In the genomic region with DNA sequence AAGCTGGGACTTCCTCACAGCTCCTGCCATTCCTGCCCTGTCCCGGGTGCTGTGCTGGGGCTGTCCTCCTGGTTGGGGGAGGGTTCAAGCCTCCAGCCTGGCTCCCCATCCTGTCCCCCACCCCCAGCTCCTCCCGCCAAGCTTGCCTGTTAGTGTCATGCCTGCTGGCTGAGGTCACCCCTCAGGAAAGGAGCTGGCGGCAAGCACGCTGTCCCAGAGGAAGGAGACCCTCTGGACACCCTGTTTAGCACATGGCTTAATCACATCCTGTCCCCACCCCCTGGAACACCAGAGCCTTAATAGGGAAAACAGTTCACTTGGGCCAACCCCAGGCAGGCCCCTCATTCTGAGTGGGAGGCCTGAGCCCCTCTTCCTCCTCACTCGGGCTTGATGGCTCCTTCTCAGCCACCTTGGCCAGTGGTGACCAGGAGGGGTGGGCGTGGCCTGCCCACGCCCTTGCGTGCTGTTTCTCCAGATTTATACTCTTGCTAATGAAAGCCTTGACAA, we compare ENCODE assay signal across 9 cellular contexts. TPM values are rescaled to one million over a fixed set of nuclear protein-coding genes. Genes with fewer than 3 reads are reported as not detected.
A peak's percentile ranks its signal among the peaks of the same experiment; 100 is the strongest.
DNase-seq lines count a peak whose midpoint lies in the region; ATAC-seq and TF ChIP-seq lines count a peak whose summit lies in the region.
"Had no signal": no experiment of that assay in that cellular context is flagged by ENCODE, and none has a peak within 500 bp of the region (broad histone marks: within the 10 kb centered on the region; RNA-seq: fewer than 3 reads in every experiment).

No MANE protein-coding gene starts in this region.

- H3K4me3 Mint-ChIP-seq in activated CD8-positive, alpha-beta T cell treated with anti-CD3 and anti-CD28 coated beads for 36 hours: no peak overlapping the region
- H3K4me3 Mint-ChIP-seq in stimulated activated naive B cell treated with anti-CD40 and anti-IgM and Interleukin-4, amounts not matched to agents 10 μg/mL and 1 μg/mL and 100 μg/mL, for 72 hours: no peak overlapping the region

- no peaks in the 10 kb centered on the region for H3K27me3 Mint-ChIP-seq in activated CD8-positive, alpha-beta T cell treated with anti-CD3 and anti-CD28 coated beads for 36 hours
- no peaks in the 10 kb centered on the region for H3K27me3 Mint-ChIP-seq in stimulated activated naive B cell treated with anti-CD40 and anti-IgM and Interleukin-4, amounts not matched to agents 10 μg/mL and 1 μg/mL and 100 μg/mL, for 72 hours

- CTCF ChIA-PET in activated CD8-positive, alpha-beta T cell treated with anti-CD3 and anti-CD28 coated beads for 36 hours (lab: Charles Lee): interaction anchor here (1.2 kb wide), 1 partner anchor 17 kb away, joined by 4 read pairs; no protein-coding TSS in a partner anchor

- DNase-seq in GDM1 (lab: John Stamatoyannopoulos, UW): peak; percentile 23
- DNase-seq in activated CD8-positive, alpha-beta T cell treated with anti-CD3 and anti-CD28 coated beads for 36 hours: no peak
- DNase-seq in right atrium auricular region (ENCODE audit: low spot score): peak; percentile 80
- DNase-seq in gastrocnemius medialis: peak; percentile 23 to 56
- DNase-seq in GM10266 (ENCODE audit: extremely low spot score): no peak
- DNase-seq in DMS53 treated with DMSO at 0.1 percent for 48 hours (lab: John Stamatoyannopoulos, UW; ENCODE audit: unreplicated experiment): no peak
- no peak for DNase-seq in stimulated activated naive B cell treated with anti-CD40 and anti-IgM and Interleukin-4, amounts not matched to agents 10 μg/mL and 1 μg/mL and 100 μg/mL, for 72 hours
- DNase-seq: NCI-H446 treated with DMSO at 0.1 percent for 48 hours had no signal

- in situ Hi-C loops in gastrocnemius medialis (cut with MboI; ENCODE audit: low sequenced_read_pairs in 4 of 4): no loop called here

- H3K4me3 ChIP-seq in right atrium auricular region (no peak overlapping the region), gastrocnemius medialis (peak overlapping the region in 3 of 4 donors; percentile 3 to 12 (median 6))

- TF ChIP-seq POLR2A in gastrocnemius medialis (IDR thresholded peaks at IDR 0.05): peak in 1 of 2 donors; percentile 40

- no peaks in the 10 kb centered on the region for H3K9me3 ChIP-seq in right atrium auricular region
- no peaks in the 10 kb centered on the region for H3K9me3 ChIP-seq in gastrocnemius medialis

- peaks cover 6 to 85% of the 10 kb centered on the region in 2 donors for H3K4me1 ChIP-seq in right atrium auricular region
- H3K4me1 ChIP-seq in gastrocnemius medialis: peaks cover 56 to 61% of the 10 kb centered on the region in 2 donors

- ATAC-seq in activated CD8-positive, alpha-beta T cell treated with anti-CD3 and anti-CD28 coated beads for 36 hours: no peak
- peak; percentile 60 to 63 for ATAC-seq in gastrocnemius medialis
- no peak for ATAC-seq in HG03196 (IDR thresholded peaks at IDR 0.05; ENCODE audit: unreplicated experiment)
- no peak for ATAC-seq in stimulated activated naive B cell treated with anti-CD40 and anti-IgM and Interleukin-4, amounts not matched to agents 10 μg/mL and 1 μg/mL and 100 μg/mL, for 72 hours (replicated peaks)

- TF ChIP-seq CTCF in activated CD8-positive, alpha-beta T cell treated with anti-CD3 and anti-CD28 coated beads for 36 hours (IDR thresholded peaks at IDR 0.05): no peak
- no peak for TF ChIP-seq CTCF in right atrium auricular region (IDR thresholded peaks at IDR 0.05)
- no peak for TF ChIP-seq CTCF in gastrocnemius medialis (IDR thresholded peaks at IDR 0.05 in 4 of 5, conservative IDR thresholded peaks at IDR 0.05 in 1 of 5)
- TF ChIP-seq CTCF in GM10266 (IDR thresholded peaks at IDR 0.05; ENCODE audit: control insufficient read depth, insufficient read depth, low read depth, missing control alignments): no peak

- peaks cover 42% of the 10 kb centered on the region for H3K36me3 Mint-ChIP-seq in activated CD8-positive, alpha-beta T cell treated with anti-CD3 and anti-CD28 coated beads for 36 hours (ENCODE audit: low read depth)
- peaks cover 33 to 45% of the 10 kb centered on the region in 2 donors for H3K36me3 Mint-ChIP-seq in stimulated activated naive B cell treated with anti-CD40 and anti-IgM and Interleukin-4, amounts not matched to agents 10 μg/mL and 1 μg/mL and 100 μg/mL, for 72 hours

- H3K27ac Mint-ChIP-seq in activated CD8-positive, alpha-beta T cell treated with anti-CD3 and anti-CD28 coated beads for 36 hours: peak overlapping the region; percentile 0
- H3K27ac Mint-ChIP-seq in stimulated activated naive B cell treated with anti-CD40 and anti-IgM and Interleukin-4, amounts not matched to agents 10 μg/mL and 1 μg/mL and 100 μg/mL, for 72 hours: no peak overlapping the region

- peaks cover 63% of the 10 kb centered on the region for H3K4me1 Mint-ChIP-seq in activated CD8-positive, alpha-beta T cell treated with anti-CD3 and anti-CD28 coated beads for 36 hours (ENCODE audit: low read depth)
- H3K4me1 Mint-ChIP-seq in stimulated activated naive B cell treated with anti-CD40 and anti-IgM and Interleukin-4, amounts not matched to agents 10 μg/mL and 1 μg/mL and 100 μg/mL, for 72 hours: peaks cover 11 to 15% of the 10 kb centered on the region in 2 donors

- intact Hi-C loops in activated CD8-positive, alpha-beta T cell treated with anti-CD3 and anti-CD28 coated beads for 36 hours (cut with micrococcal nuclease): no loop called here
- intact Hi-C loops in gastrocnemius medialis (cut with DNase I; ENCODE audit: low total_unique reads): no loop called here

- no peaks in the 10 kb centered on the region for H3K9me3 Mint-ChIP-seq in activated CD8-positive, alpha-beta T cell treated with anti-CD3 and anti-CD28 coated beads for 36 hours
- H3K9me3 Mint-ChIP-seq in stimulated activated naive B cell treated with anti-CD40 and anti-IgM and Interleukin-4, amounts not matched to agents 10 μg/mL and 1 μg/mL and 100 μg/mL, for 72 hours: no peaks in the 10 kb centered on the region

- H3K27me3 ChIP-seq in right atrium auricular region (no peaks in the 10 kb centered on the region), gastrocnemius medialis (no peaks in the 10 kb centered on the region)

- H3K27ac ChIP-seq in right atrium auricular region (peak overlapping the region; percentile 75 to 86), gastrocnemius medialis (peak overlapping the region; percentile 48 to 85 (median 82))

- POLR2A ChIA-PET in activated CD8-positive, alpha-beta T cell treated with anti-CD3 and anti-CD28 coated beads for 36 hours (lab: Charles Lee): interaction anchor here (0.6 to 1.9 kb wide), 2 partner anchors 9 to 34 kb away, joined by 3 to 9 read pairs; no protein-coding TSS in a partner anchor

- peaks cover 49% of the 10 kb centered on the region for H3K36me3 ChIP-seq in right atrium auricular region
- H3K36me3 ChIP-seq in gastrocnemius medialis: peaks cover 0 to 39% of the 10 kb centered on the region in 2 donors

RNA-seq across cellular contexts. Expression of a gene that starts 9.2 kb away (rescaled TPM):
- 1 to 10 TPM in 1 of 2 experiments, under 1 TPM in 1; 0.61 to 1.5 TPM for total RNA-seq in activated CD8-positive, alpha-beta T cell treated with anti-CD3 and anti-CD28 coated beads for 36 hours
- total RNA-seq in right atrium auricular region: 10 to 100 TPM; 21.3 to 51.9 TPM
- 10 to 100 TPM in 3 of 4 donors, 1 to 10 TPM in 1; 9.5 to 39.3 (median 30.3) TPM for total RNA-seq in gastrocnemius medialis

RNA-seq across cellular contexts. Expression of a gene that starts 29.6 kb away (rescaled TPM):
- total RNA-seq in activated CD8-positive, alpha-beta T cell treated with anti-CD3 and anti-CD28 coated beads for 36 hours: 10 to 100 TPM; 15.1 to 16.2 TPM
- total RNA-seq in right atrium auricular region: 10 to 100 TPM; 45.3 to 65.9 TPM
- 10 to 100 TPM; 24.4 to 28.4 (median 27.0) TPM for total RNA-seq in gastrocnemius medialis

RNA-seq across cellular contexts. Expression of a gene that starts 29.8 kb away (rescaled TPM):
- total RNA-seq in activated CD8-positive, alpha-beta T cell treated with anti-CD3 and anti-CD28 coated beads for 36 hours: 10 to 100 TPM; 17.0 to 18.6 TPM
- total RNA-seq in right atrium auricular region: 10 to 100 TPM; 10.1 to 15.1 TPM
- 1 to 10 TPM; 4.7 to 7.4 (median 5.8) TPM for total RNA-seq in gastrocnemius medialis

RNA-seq across cellular contexts. Expression of a gene that starts 35.8 kb away (rescaled TPM):
- total RNA-seq in activated CD8-positive, alpha-beta T cell treated with anti-CD3 and anti-CD28 coated beads for 36 hours: 1 to 10 TPM; 5.7 TPM
- 10 to 100 TPM; 13.9 to 14.4 TPM for total RNA-seq in right atrium auricular region
- total RNA-seq in gastrocnemius medialis: 10 to 100 TPM in 1 of 4 donors, 1 to 10 TPM in 3; 6.5 to 11.8 (median 6.6) TPM

RNA-seq across cellular contexts. Expression of a gene that starts 35.9 kb away (rescaled TPM):
- total RNA-seq in activated CD8-positive, alpha-beta T cell treated with anti-CD3 and anti-CD28 coated beads for 36 hours: 100 to 1,000 TPM in 1 of 2 experiments, 10 to 100 TPM in 1; 96.2 to 110 TPM
- total RNA-seq in right atrium auricular region (10 to 100 TPM; 23.5 to 26.8 TPM), gastrocnemius medialis (10 to 100 TPM; 24.7 to 59.7 (median 30.3) TPM)

Comparison
In these comparisons a context has a peak if more than half of its experiments do, and no peak if none do; other contexts are left out.
1. DNase-seq: peak in GDM1 (single experiment), right atrium auricular region (single experiment) and gastrocnemius medialis (2 of 2); none in activated CD8-positive, alpha-beta T cell treated with anti-CD3 and anti-CD28 coated beads for 36 hours (single experiment), GM10266 (single experiment), DMS53 treated with DMSO at 0.1 percent for 48 hours (single experiment) and stimulated activated naive B cell treated with anti-CD40 and anti-IgM and Interleukin-4, amounts not matched to agents 10 μg/mL and 1 μg/mL and 100 μg/mL, for 72 hours (single experiment).
2. ATAC-seq: peak in gastrocnemius medialis (2 of 2); none in activated CD8-positive, alpha-beta T cell treated with anti-CD3 and anti-CD28 coated beads for 36 hours (single experiment), HG03196 (single experiment) and stimulated activated naive B cell treated with anti-CD40 and anti-IgM and Interleukin-4, amounts not matched to agents 10 μg/mL and 1 μg/mL and 100 μg/mL, for 72 hours (0 of 2).
3. H3K4me3 ChIP-seq: peak in gastrocnemius medialis (3 of 4); none in right atrium auricular region (0 of 2).
4. RNA of a gene that starts 9.2 kb away (total RNA-seq): 21.3 to 51.9 TPM in right atrium auricular region and 9.5 to 39.3 TPM in gastrocnemius medialis; 0.61 to 1.5 TPM in activated CD8-positive, alpha-beta T cell treated with anti-CD3 and anti-CD28 coated beads for 36 hours; every median in the first group is over 4 times any median in the second.